Comparison of ENCODE assay signal across 25 cellular contexts in the genomic region with DNA sequence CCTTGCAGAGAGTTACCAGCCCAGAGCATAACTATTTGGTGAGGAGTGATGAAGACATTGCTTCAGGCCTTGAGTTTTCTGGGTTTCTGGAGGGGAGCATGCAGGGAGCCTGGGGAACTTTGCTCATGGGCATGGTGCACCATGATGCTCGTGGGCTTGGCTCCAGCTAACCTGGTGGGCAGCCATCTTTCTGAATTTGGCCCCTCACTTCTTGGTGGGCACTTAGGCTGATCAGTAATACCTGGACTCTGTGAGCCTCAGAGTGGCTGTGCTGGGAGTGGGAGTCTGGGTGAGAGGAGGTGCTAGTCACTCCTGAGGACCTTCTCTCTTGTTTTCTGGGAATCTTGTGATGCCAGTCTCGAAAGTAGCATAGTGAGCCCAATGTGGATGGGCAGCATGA. TPM values are rescaled to one million over a fixed set of nuclear protein-coding genes. Genes with fewer than 3 reads are reported as not detected.
A peak's percentile ranks its signal among the peaks of the same experiment; 100 is the strongest.
DNase-seq lines count a peak whose midpoint lies in the region; ATAC-seq lines count a peak whose summit lies in the region.
"Had no signal": no experiment of that assay in that cellular context is flagged by ENCODE, and none has a peak within 500 bp of the region (broad histone marks: within the 10 kb centered on the region; RNA-seq: fewer than 3 reads in every experiment).

No MANE protein-coding gene starts in this region.

- peaks cover 4 to 26% of the 10 kb centered on the region in 2 donors for H3K36me3 Mint-ChIP-seq in activated naive CD4-positive, alpha-beta T cell treated with anti-CD3 and anti-CD28 coated beads, Interleukin-2, amount 50 U/mL, for 72 hours
- H3K36me3 Mint-ChIP-seq in IgD-negative memory B cell (peaks cover 8% of the 10 kb centered on the region), memory B cell (peaks cover 48% of the 10 kb centered on the region)

- H3K9me3 Mint-ChIP-seq in activated naive CD4-positive, alpha-beta T cell treated with anti-CD3 and anti-CD28 coated beads, Interleukin-2, amount 50 U/mL, for 72 hours, result no peaks in the 10 kb centered on the region
- no peaks in the 10 kb centered on the region for H3K9me3 Mint-ChIP-seq in IgD-negative memory B cell
- no peaks in the 10 kb centered on the region for H3K9me3 Mint-ChIP-seq in memory B cell
- H3K9me3 Mint-ChIP-seq: CD4-positive, alpha-beta T cell had no signal

- peak overlapping the region; percentile 35 to 73 for H3K27ac Mint-ChIP-seq in activated naive CD4-positive, alpha-beta T cell treated with anti-CD3 and anti-CD28 coated beads, Interleukin-2, amount 50 U/mL, for 72 hours
- H3K27ac Mint-ChIP-seq in IgD-negative memory B cell (peak overlapping the region in 2 of 3 donors; percentile 92 to 93), memory B cell (peak overlapping the region; percentile 99)
- H3K27ac Mint-ChIP-seq: CD4-positive, alpha-beta T cell had no signal

- H3K4me3 Mint-ChIP-seq in IgD-negative memory B cell (no peak overlapping the region), memory B cell (no peak overlapping the region)
- H3K4me3 Mint-ChIP-seq: CD4-positive, alpha-beta T cell had no signal

- DNase-seq in activated naive CD4-positive, alpha-beta T cell treated with anti-CD3 and anti-CD28 coated beads, Interleukin-2, amount 50 U/mL, for 72 hours (ENCODE audit: low spot score in 2 of 2), result no peak
- DNase-seq in activated naive CD4-positive, alpha-beta T cell treated with Interleukin-2 at 50 U/mL for 16 hours, result no peak
- no peak for DNase-seq in memory B cell (ENCODE audit: low spot score in 2 of 2)
- DNase-seq in substantia nigra (lab: John Stamatoyannopoulos, UW), result no peak
- no peak for DNase-seq in putamen (ENCODE audit: low spot score)
- DNase-seq in dedifferentiated amniotic fluid mesenchymal stem cell (ENCODE audit: extremely low spot score), result no peak
- no peak for DNase-seq in DMS114 treated with DMSO at 0.1 percent for 48 hours (lab: John Stamatoyannopoulos, UW; ENCODE audit: unreplicated experiment)
- DNase-seq: DMS53; GM23248; KBM-7; MV-4-11; NCI-H1105; NCI-H1436 treated with DMSO at 0.1 percent for 48 hours; NCI-H1930; NCI-H446; NCI-H524 treated with DMSO at 0.1 percent for 48 hours; NCI-H82; NK-92 treated with Interleukin-12 subunit alpha and Interleukin-12 subunit beta, amount 100 ng/mL, for 24 hours; Right ventricle myocardium superior; RPMI8226 had no signal

- H3K4me1 Mint-ChIP-seq in IgD-negative memory B cell (peaks cover 14 to 24% (median 24%) of the 10 kb centered on the region in 3 donors), memory B cell (peaks cover 30% of the 10 kb centered on the region)

- peak overlapping the region; percentile 64 for H3K27ac ChIP-seq in substantia nigra (ENCODE audit: low read depth, low read length, poor library complexity, severe bottlenecking)
- H3K27ac ChIP-seq: BLaER1 treated with 17β-estradiol and CSF1 and Interleukin-3, amounts not matched to agents 10 nM and 100 nM; GM23248; SJSA1 had no signal

- ATAC-seq in activated naive CD4-positive, alpha-beta T cell treated with anti-CD3 and anti-CD28 coated beads, Interleukin-2, amount 50 U/mL, for 72 hours, result no peak
- ATAC-seq in memory B cell (ENCODE audit: low read depth), result no peak
- ATAC-seq: HepG2 had no signal

- H3K27me3 Mint-ChIP-seq in IgD-negative memory B cell (no peaks in the 10 kb centered on the region), memory B cell (no peaks in the 10 kb centered on the region)
- H3K27me3 Mint-ChIP-seq: CD4-positive, alpha-beta T cell had no signal

RNA-seq across cellular contexts. Expression of gene AMPD3, which starts 30.6 kb away (rescaled TPM):
- total RNA-seq in activated naive CD4-positive, alpha-beta T cell treated with anti-CD3 and anti-CD28 coated beads, Interleukin-2, amount 50 U/mL, for 72 hours, result 10 to 100 TPM; 41.9 to 50.5 TPM
- 30.7 TPM for polyA plus RNA-seq in IgD-negative memory B cell

RNA-seq across cellular contexts. Expression of gene RNF141, which starts 55.3 kb away (rescaled TPM):
- 10 to 100 TPM in 1 of 2 donors, 1 to 10 TPM in 1; 9.1 to 12.2 TPM for total RNA-seq in activated naive CD4-positive, alpha-beta T cell treated with anti-CD3 and anti-CD28 coated beads, Interleukin-2, amount 50 U/mL, for 72 hours
- polyA plus RNA-seq in IgD-negative memory B cell, result 73.6 TPM
